10 cellular contexts compared by ENCODE assay signal in genomic region chr22:37306494-37306829, GRCh38. TPM values are rescaled to one million over a fixed set of nuclear protein-coding genes. Genes with fewer than 3 reads are reported as not detected.
A peak's percentile ranks its signal among the peaks of the same experiment; 100 is the strongest.
DNase-seq lines count a peak whose midpoint lies in the region; ATAC-seq and TF ChIP-seq lines count a peak whose summit lies in the region.
"Had no signal": no experiment of that assay in that cellular context is flagged by ENCODE, and none has a peak within 500 bp of the region (broad histone marks: within the 10 kb centered on the region; RNA-seq: fewer than 3 reads in every experiment).

No MANE protein-coding gene starts in this region.

- no peaks in the 10 kb centered on the region for H3K27me3 Mint-ChIP-seq in Caco-2 (ENCODE audit: insufficient read depth, unreplicated experiment)
- H3K27me3 Mint-ChIP-seq in dendritic cell treated with granulocyte-macrophage colony-stimulating factor and Interleukin-4, amounts not matched to agents 40 ng/mL and 50 ng/mL, for 4 days, result no peaks in the 10 kb centered on the region

- 91 to 96% methylated on average over 6 of the region's 6 CpGs for WGBS in aorta, 2 donors

- no peak for DNase-seq in Caco-2
- DNase-seq in OCI-LY7 (ENCODE audit: low spot score), result no peak
- DNase-seq in NCI-H510A (lab: John Stamatoyannopoulos, UW), result no peak
- no peak for DNase-seq in aorta
- DNase-seq: NCI-H2107 had no signal

- no peak for ATAC-seq in GM21717 (IDR thresholded peaks at IDR 0.05; ENCODE audit: unreplicated experiment)
- no peak for ATAC-seq in aorta (ENCODE audit: low FRiP score)
- ATAC-seq in HG02678 (IDR thresholded peaks at IDR 0.05; ENCODE audit: unreplicated experiment), result no peak

- H3K36me3 Mint-ChIP-seq in Caco-2 (ENCODE audit: insufficient read depth, unreplicated experiment), result peaks cover 5% of the 10 kb centered on the region
- H3K36me3 Mint-ChIP-seq in dendritic cell treated with granulocyte-macrophage colony-stimulating factor and Interleukin-4, amounts not matched to agents 40 ng/mL and 50 ng/mL, for 4 days (ENCODE audit: low read depth), result peaks cover 100% of the 10 kb centered on the region

- POLR2A ChIA-PET in Caco-2 (lab: Charles Lee) (no interaction called here), OCI-LY7 (lab: Charles Lee) (interaction anchor here (1.0 kb wide), 1 partner anchor 22 kb away, joined by 5 read pairs; no protein-coding TSS in a partner anchor)

- H3K27me3 ChIP-seq in Caco-2 (replicated peaks; ENCODE audit: control insufficient read depth, insufficient read depth, low read length) (no peaks in the 10 kb centered on the region), neutrophil (no peaks in the 10 kb centered on the region), aorta (ENCODE audit: control insufficient read depth in 1 of 2, insufficient read depth in 2 of 2, low read length in 1 of 2) (no peaks in the 10 kb centered on the region)

- peak overlapping the region; percentile 91 for H3K27ac ChIP-seq in OCI-LY7 (ENCODE audit: low read depth, low read length, poor library complexity, severe bottlenecking)
- H3K27ac ChIP-seq in neutrophil, result peak overlapping the region; percentile 94
- no peak overlapping the region for H3K27ac ChIP-seq in aorta (ENCODE audit: low read depth in 1 of 2, low read length in 2 of 2)

- H4K20me1 ChIP-seq in OCI-LY7 (ENCODE audit: insufficient read depth, low read length), result no peaks in the 10 kb centered on the region

- TF ChIP-seq CTCF in Caco-2 (IDR thresholded peaks at IDR 0.05; ENCODE audit: insufficient read depth in 1 of 2, low read depth in 1 of 2, low read length in 1 of 2, severe bottlenecking in 1 of 2, unreplicated experiment in 1 of 2), result no peak
- no peak for TF ChIP-seq CTCF in OCI-LY7 (conservative IDR thresholded peaks at IDR 0.05; ENCODE audit: low read length)
- no peak for TF ChIP-seq CTCF in neutrophil (IDR thresholded peaks at IDR 0.05)

- H3K4me2 ChIP-seq in OCI-LY7 (ENCODE audit: low read length), result peak overlapping the region; percentile 72

- H3K4me3 ChIP-seq in Caco-2 (ENCODE audit: low read depth, low read length), result no peak overlapping the region
- no peak overlapping the region for H3K4me3 ChIP-seq in OCI-LY7 (ENCODE audit: low read depth, low read length, poor library complexity, severe bottlenecking)
- H3K4me3 ChIP-seq in neutrophil (ENCODE audit: low read depth in 1 of 2, low read length in 1 of 2), result peak overlapping the region; percentile 48 to 49
- H3K4me3 ChIP-seq in aorta (ENCODE audit: low read length in 2 of 2), result no peak overlapping the region

- H3K36me3 ChIP-seq in Caco-2 (ENCODE audit: control insufficient read depth, insufficient read depth, low read length), result no peaks in the 10 kb centered on the region
- peaks cover 8% of the 10 kb centered on the region; the same call in 1 of the 2 replicates for H3K36me3 ChIP-seq in OCI-LY7 (ENCODE audit: insufficient read depth, low read length)
- peaks cover 100% of the 10 kb centered on the region for H3K36me3 ChIP-seq in neutrophil
- no peaks in the 10 kb centered on the region for H3K36me3 ChIP-seq in aorta (ENCODE audit: control insufficient read depth in 1 of 2, insufficient read depth in 2 of 2, low read length in 1 of 2)

- H3K9me3 ChIP-seq in Caco-2, result no peaks in the 10 kb centered on the region
- H3K9me3 ChIP-seq in OCI-LY7 (ENCODE audit: low read length), result no peaks in the 10 kb centered on the region
- H3K9me3 ChIP-seq in neutrophil, result peaks cover 6% of the 10 kb centered on the region
- H3K9me3 ChIP-seq in aorta (ENCODE audit: control insufficient read depth, low read length), result no peaks in the 10 kb centered on the region

- no peaks in the 10 kb centered on the region for H3K79me2 ChIP-seq in OCI-LY7 (ENCODE audit: insufficient read depth, low read depth, low read length)

- H3K4me3 Mint-ChIP-seq in Caco-2 (ENCODE audit: unreplicated experiment), result no peak overlapping the region
- no peak overlapping the region for H3K4me3 Mint-ChIP-seq in dendritic cell treated with granulocyte-macrophage colony-stimulating factor and Interleukin-4, amounts not matched to agents 40 ng/mL and 50 ng/mL, for 4 days

- intact Hi-C loops in Caco-2 (cut with micrococcal nuclease; ENCODE audit: unreplicated experiment), result no loop called here
- intact Hi-C loops in OCI-LY7 (cut with micrococcal nuclease; ENCODE audit: unreplicated experiment), result no loop called here
- intact Hi-C loops in dendritic cell treated with granulocyte-macrophage colony-stimulating factor and Interleukin-4, amounts not matched to agents 40 ng/mL and 50 ng/mL, for 4 days (cut with micrococcal nuclease), result no loop called here
- intact Hi-C loops in aorta (cut with DNase I), result no loop called here

- H3K4me1 ChIP-seq in Caco-2 (peaks cover 6% of the 10 kb centered on the region; the same call in 1 of the 2 replicates), OCI-LY7 (ENCODE audit: insufficient read depth, low read length, poor library complexity, severe bottlenecking) (peaks cover 49% of the 10 kb centered on the region), neutrophil (ENCODE audit: control insufficient read depth in 1 of 2, insufficient read depth in 1 of 2, low read depth in 1 of 2, low read length in 1 of 2) (peaks cover 92 to 100% of the 10 kb centered on the region in 2 experiments), aorta (ENCODE audit: control insufficient read depth in 1 of 2, insufficient read depth in 2 of 2, low read length in 2 of 2) (no peaks in the 10 kb centered on the region)

- H3K9me2 ChIP-seq in OCI-LY7 (ENCODE audit: insufficient read depth, low read length), result no peaks in the 10 kb centered on the region

- H3K27ac Mint-ChIP-seq in Caco-2 (ENCODE audit: unreplicated experiment), result peak overlapping the region; percentile 45
- H3K27ac Mint-ChIP-seq in dendritic cell treated with granulocyte-macrophage colony-stimulating factor and Interleukin-4, amounts not matched to agents 40 ng/mL and 50 ng/mL, for 4 days, result peak overlapping the region; percentile 93

- peak overlapping the region; percentile 8; the same call in 1 of the 2 replicates for H2AFZ ChIP-seq in OCI-LY7 (ENCODE audit: low read length)

- CTCF ChIA-PET in Caco-2 (lab: Charles Lee) (no interaction called here), OCI-LY7 (lab: Charles Lee; ENCODE audit: unreplicated experiment) (interaction anchor here (0.5 kb wide), 1 partner anchor 22 kb away, joined by 4 read pairs; no protein-coding TSS in a partner anchor)

- H3K4me1 Mint-ChIP-seq in Caco-2 (ENCODE audit: low read depth, unreplicated experiment), result no peaks in the 10 kb centered on the region
- H3K4me1 Mint-ChIP-seq in dendritic cell treated with granulocyte-macrophage colony-stimulating factor and Interleukin-4, amounts not matched to agents 40 ng/mL and 50 ng/mL, for 4 days (ENCODE audit: low read depth), result peaks cover 98% of the 10 kb centered on the region

- H3K9me3 Mint-ChIP-seq in Caco-2 (ENCODE audit: unreplicated experiment), result no peaks in the 10 kb centered on the region
- no peaks in the 10 kb centered on the region for H3K9me3 Mint-ChIP-seq in dendritic cell treated with granulocyte-macrophage colony-stimulating factor and Interleukin-4, amounts not matched to agents 40 ng/mL and 50 ng/mL, for 4 days

- BruUV-seq in Caco-2 (replicated peaks; lab: Mats Ljungman, UMichigan), result no TSS peak
- no TSS peak for BruUV-seq in OCI-LY7 (replicated peaks; lab: Mats Ljungman, UMichigan)

RNA-seq across cellular contexts. Expression of gene CYTH4, which starts 24.2 kb away (rescaled TPM):
- total RNA-seq in Caco-2 (2022), result not detected in 2 replicates
- 20.6 and 35.0 TPM in 2 replicates for total RNA-seq in OCI-LY7 (2014; rRNA removed; shearing (Covaris generic))
- 24.8 and 28.1 TPM in 2 replicates for total RNA-seq in OCI-LY7 (2022)
- total RNA-seq in aorta, result 10 to 100 TPM; 28.2 to 68.7 TPM
- 10 to 100 TPM in 1 of 2 donors, 1 to 10 TPM in 1; 4.5 to 15.9 TPM for polyA plus RNA-seq in aorta
- total RNA-seq: epithelial cell of proximal tubule had no signal

Comparison
In these comparisons a context has a peak if more than half of its experiments do, and no peak if none do; other contexts are left out.
1. H3K4me3 ChIP-seq: peak in neutrophil (2 of 2); none in Caco-2 (single experiment), OCI-LY7 (single experiment) and aorta (0 of 2).
2. H3K27ac ChIP-seq: peak in OCI-LY7 (single experiment) and neutrophil (single experiment); none in aorta (0 of 2).
3. RNA of gene CYTH4, which starts 24.2 kb away (total RNA-seq): 28.2 to 68.7 TPM in aorta and 20.6 to 35.0 TPM in OCI-LY7; not detected in Caco-2; every median in the first group is over 10 times any median in the second.